Comparison of ENCODE assay signal across 9 cellular contexts in genomic region chr1:20732588-20733360, GRCh38. TPM values are rescaled to one million over a fixed set of nuclear protein-coding genes. Genes with fewer than 3 reads are reported as not detected.
A peak's percentile ranks its signal among the peaks of the same experiment; 100 is the strongest.
DNase-seq lines count a peak whose midpoint lies in the region; ATAC-seq, FAIRE-seq and TF ChIP-seq lines count a peak whose summit lies in the region.
"Had no signal": no experiment of that assay in that cellular context is flagged by ENCODE, and none has a peak within 500 bp of the region (broad histone marks: within the 10 kb centered on the region; RNA-seq: fewer than 3 reads in every experiment).

Gene SH2D5 (minus strand): TSS chr1:20732703. CDS start chr1:20728044, 4,659 bp downstream.

- peaks cover 11% of the 10 kb centered on the region for H3K4me1 Mint-ChIP-seq in activated T-helper 2 cell treated with anti-CD3 and anti-CD28 coated beads, Interferon-gamma antibody, Interleukin-2, Interleukin-4, amounts not matched to agents 10 μg/mL and 5 μg/mL and 100 μg/mL, durations not matched to agents 14 hours and 24 hours and 36 hours (ENCODE audit: low read depth)

- H2AFZ ChIP-seq in neural cell (ENCODE audit: low read depth, low read length), result no peak within 1 kb of the TSS

- no peaks in the 10 kb centered on the region for H3K9me3 Mint-ChIP-seq in activated T-helper 2 cell treated with anti-CD3 and anti-CD28 coated beads, Interferon-gamma antibody, Interleukin-2, Interleukin-4, amounts not matched to agents 10 μg/mL and 5 μg/mL and 100 μg/mL, durations not matched to agents 14 hours and 24 hours and 36 hours

- TF ChIP-seq RAD21 in neural cell (conservative IDR thresholded peaks at IDR 0.05), result peak; percentile 72

- peak; percentile 99 for FAIRE-seq in GM19239 (lab: Jason Lieb, UNC)
- FAIRE-seq: TTC549 had no signal

- intact Hi-C loops in activated T-helper 2 cell treated with anti-CD3 and anti-CD28 coated beads, Interferon-gamma antibody, Interleukin-2, Interleukin-4, amounts not matched to agents 10 μg/mL and 5 μg/mL and 100 μg/mL, durations not matched to agents 14 hours and 24 hours and 36 hours (cut with micrococcal nuclease), result loop anchor here (2.0 kb wide), 1 partner anchor 54 kb away; the partner anchor contains the start of gene HP1BP3

- H3K36me3 Mint-ChIP-seq in activated T-helper 2 cell treated with anti-CD3 and anti-CD28 coated beads, Interferon-gamma antibody, Interleukin-2, Interleukin-4, amounts not matched to agents 10 μg/mL and 5 μg/mL and 100 μg/mL, durations not matched to agents 14 hours and 24 hours and 36 hours (ENCODE audit: low read depth), result peaks cover 19% of the 10 kb centered on the region

- H3K9ac ChIP-seq in BLaER1 (peak within 1 kb of the TSS; percentile 32; the same call in 1 of the 2 replicates), neural cell (ENCODE audit: low read length) (peak within 1 kb of the TSS; percentile 55)

- H3K4me3 Mint-ChIP-seq in activated T-helper 2 cell treated with anti-CD3 and anti-CD28 coated beads, Interferon-gamma antibody, Interleukin-2, Interleukin-4, amounts not matched to agents 10 μg/mL and 5 μg/mL and 100 μg/mL, durations not matched to agents 14 hours and 24 hours and 36 hours (ENCODE audit: low read depth), result peak within 1 kb of the TSS; percentile 84

- peaks cover 15% of the 10 kb centered on the region for H3K4me1 ChIP-seq in BLaER1

- peak; percentile 84 for DNase-seq in GM19239 (ENCODE audit: insufficient read length, low spot score)
- peak; percentile 99 for DNase-seq in HT1080 (ENCODE audit: low read depth)
- peak; percentile 99 for DNase-seq in RKO (ENCODE audit: low spot score)
- DNase-seq in activated T-helper 2 cell treated with anti-CD3 and anti-CD28 coated beads, Interferon-gamma antibody, Interleukin-2, Interleukin-4, amounts not matched to agents 10 μg/mL and 5 μg/mL and 100 μg/mL, durations not matched to agents 14 hours and 24 hours and 36 hours (ENCODE audit: low spot score), result peak; percentile 60
- peak; percentile 76 for DNase-seq in fibroblast of the conjunctiva (ENCODE audit: low read depth)
- peak; percentile 76 for DNase-seq in stimulated activated naive CD8-positive, alpha-beta T cell treated with anti-CD3 and anti-CD28 coated beads, Interleukin-15, Interleukin-2, amounts not matched to agents 100 U/mL and 50 U/mL, for 24 hours

- peaks cover 51% of the 10 kb centered on the region for H3K27me3 ChIP-seq in BLaER1
- H3K27me3 ChIP-seq in neural cell (ENCODE audit: insufficient read depth, low read depth, low read length), result peaks cover 11% of the 10 kb centered on the region

- H3K4me3 ChIP-seq in BLaER1 (peak within 1 kb of the TSS; percentile 66), neural cell (ENCODE audit: low read length) (peak within 1 kb of the TSS; percentile 79)

- peak; percentile 10 for TF ChIP-seq EP300 in neural cell (conservative IDR thresholded peaks at IDR 0.05; ENCODE audit: poor library complexity, severe bottlenecking)

- H4K20me1 ChIP-seq in BLaER1 (peaks cover 36% of the 10 kb centered on the region), neural cell (ENCODE audit: insufficient read depth) (no peaks in the 10 kb centered on the region)

- peaks cover 37% of the 10 kb centered on the region for H3K27me3 Mint-ChIP-seq in activated T-helper 2 cell treated with anti-CD3 and anti-CD28 coated beads, Interferon-gamma antibody, Interleukin-2, Interleukin-4, amounts not matched to agents 10 μg/mL and 5 μg/mL and 100 μg/mL, durations not matched to agents 14 hours and 24 hours and 36 hours (ENCODE audit: low read depth)

- H3K9me3 ChIP-seq in BLaER1 (no peaks in the 10 kb centered on the region), neural cell (ENCODE audit: low read length) (no peaks in the 10 kb centered on the region)

- peak; percentile 83 for ATAC-seq in stimulated activated naive CD8-positive, alpha-beta T cell treated with anti-CD3 and anti-CD28 coated beads, Interleukin-15, Interleukin-2, amounts not matched to agents 100 U/mL and 50 U/mL, for 24 hours

- H3K36me3 ChIP-seq in BLaER1, result peaks cover 10% of the 10 kb centered on the region
- H3K36me3 ChIP-seq in neural cell (ENCODE audit: insufficient read depth, low read length), result no peaks in the 10 kb centered on the region

- no peak within 1 kb of the TSS for H3K27ac ChIP-seq in BLaER1
- no peak within 1 kb of the TSS for H3K27ac ChIP-seq in neural cell (ENCODE audit: low read length)

- peak within 1 kb of the TSS; percentile 100 for H3K4me2 ChIP-seq in BLaER1
- H3K4me2 ChIP-seq in neural cell (ENCODE audit: low read length), result peak within 1 kb of the TSS; percentile 40

- H3F3A ChIP-seq in neural cell (ENCODE audit: insufficient read depth, low read length, poor library complexity, severe bottlenecking), result no peaks in the 10 kb centered on the region

- TF ChIP-seq CTCF in neural cell (IDR thresholded peaks at IDR 0.05; ENCODE audit: poor library complexity, severe bottlenecking), result peak; percentile 78

- H3K27ac Mint-ChIP-seq in activated T-helper 2 cell treated with anti-CD3 and anti-CD28 coated beads, Interferon-gamma antibody, Interleukin-2, Interleukin-4, amounts not matched to agents 10 μg/mL and 5 μg/mL and 100 μg/mL, durations not matched to agents 14 hours and 24 hours and 36 hours, result no peak within 1 kb of the TSS

- no peaks in the 10 kb centered on the region for H3K9me2 ChIP-seq in neural cell (ENCODE audit: insufficient read depth, low read length)

- no peaks in the 10 kb centered on the region for H3K79me2 ChIP-seq in neural cell (replicated peaks; ENCODE audit: insufficient read depth, low read length)

TF ChIP-seq in neural cell, 6 proteins besides CTCF, POLR2A, EP300 and RAD21:
- peak; percentile 65 for TF ChIP-seq SMC3 (conservative IDR thresholded peaks at IDR 0.05; ENCODE audit: poor library complexity)
- TF ChIP-seq MXI1 (conservative IDR thresholded peaks at IDR 0.05; ENCODE audit: poor library complexity, severe bottlenecking), result peak; percentile 47
- no peak for TF ChIP-seq TAF1 (IDR thresholded peaks at IDR 0.05; ENCODE audit: low read depth)
TF ChIP-seq in neural cell: peak in this region for 2.

RNA-seq across cellular contexts. Expression of gene SH2D5, which starts in this region (rescaled TPM):
- total RNA-seq in HT1080 (2014; rRNA removed; shearing (Covaris generic)), result 26.9 and 29.1 TPM in 2 replicates
- 10.0 and 11.3 TPM in 2 replicates for polyA plus RNA-seq in HT1080 (2015; cell fraction: cytosol; rRNA removed)
- 23.3 TPM in 2 replicates for polyA plus RNA-seq in HT1080 (2015; cell fraction: nucleus; rRNA removed)
- total RNA-seq in activated T-helper 2 cell treated with anti-CD3 and anti-CD28 coated beads, Interferon-gamma antibody, Interleukin-2, Interleukin-4, amounts not matched to agents 10 μg/mL and 5 μg/mL and 100 μg/mL, durations not matched to agents 14 hours and 24 hours and 36 hours, result 0.05 and 0.16 TPM in 2 replicates
- polyA plus RNA-seq in neural cell, result 14.1 and 27.9 TPM in 2 replicates
- polyA minus RNA-seq in neural cell, result 7.1 and 8.5 TPM in 2 replicates

Comparison
In these comparisons a context has a peak if more than half of its experiments do, and no peak if none do; other contexts are left out.
1. RNA of gene SH2D5 (total RNA-seq): 26.9 to 29.1 TPM in HT1080; 0.05 to 0.16 TPM in activated T-helper 2 cell treated with anti-CD3 and anti-CD28 coated beads, Interferon-gamma antibody, Interleukin-2, Interleukin-4, amounts not matched to agents 10 μg/mL and 5 μg/mL and 100 μg/mL, durations not matched to agents 14 hours and 24 hours and 36 hours; every median in the first group is over 10 times any median in the second.
2. Peak in DNase-seq in activated T-helper 2 cell treated with anti-CD3 and anti-CD28 coated beads, Interferon-gamma antibody, Interleukin-2, Interleukin-4, amounts not matched to agents 10 μg/mL and 5 μg/mL and 100 μg/mL, durations not matched to agents 14 hours and 24 hours and 36 hours; RNA of the gene not detected or under 1 TPM.
3. Peak in every context shown above with its lines, with median percentiles within 50 percentile points of each other: DNase-seq.